In genomic region chr1:39995973-39996393, GRCh38 we compare ENCODE assay signal across 10 cellular contexts. TPM values are rescaled to one million over a fixed set of nuclear protein-coding genes. Genes with fewer than 3 reads are reported as not detected.
DNase-seq lines count a peak whose midpoint lies in the region; ATAC-seq lines count a peak whose summit lies in the region.
"Had no signal": no experiment of that assay in that cellular context is flagged by ENCODE, and none has a peak within 500 bp of the region (broad histone marks: within the 10 kb centered on the region; RNA-seq: fewer than 3 reads in every experiment).

No MANE protein-coding gene starts in this region.

- peak; percentile 2 for DNase-seq in stimulated activated CD8-positive, alpha-beta memory T cell treated with anti-CD3 and anti-CD28 coated beads, Interleukin-12 subunit alpha, Interleukin-12 subunit beta, amount 100 ng/mL, for 1 hour (ENCODE audit: low read depth)
- DNase-seq in stimulated activated CD8-positive, alpha-beta memory T cell treated with anti-CD3 and anti-CD28 coated beads, Interleukin-4, amount 100 ng/mL, for 48 hours: no peak
- DNase-seq in T-cell: peak in 23 of 34 experiments; percentile 1 to 28 (median 10)
- DNase-seq in HK-2 (ENCODE audit: unreplicated experiment): no peak
- no peak for DNase-seq in T-helper 1 cell
- DNase-seq in middle frontal gyrus (ENCODE audit: extremely low spot score, low spot score): no peak
- DNase-seq in superior temporal gyrus (ENCODE audit: extremely low spot score): no peak

- peaks cover 16 to 22% (median 17%) of the 10 kb centered on the region in 3 donors for H3K4me1 Mint-ChIP-seq in T-cell

- POLR2A ChIA-PET in T-cell (lab: Charles Lee): interaction anchor here in 1 of 2 donors (0.5 kb wide), 1 partner anchor 884 kb away, joined by 6 read pairs; no protein-coding TSS in a partner anchor

- CTCF ChIA-PET in T-cell (lab: Charles Lee): interaction anchor here in 1 of 2 donors (0.5 kb wide), 1 partner anchor 40 kb away, joined by 3 read pairs; no protein-coding TSS in a partner anchor

- H3K27ac Mint-ChIP-seq in T-cell: peak overlapping the region in 1 of 2 donors; percentile 86
- H3K27ac Mint-ChIP-seq: activated T-helper 2 cell treated with anti-CD3 and anti-CD28 coated beads, Interferon-gamma antibody, Interleukin-2, Interleukin-4, amounts not matched to agents 10 μg/mL and 5 μg/mL and 100 μg/mL, durations not matched to agents 14 hours and 24 hours and 36 hours had no signal

- H3K4me3 Mint-ChIP-seq in T-cell: no peak overlapping the region

- H3K9me3 Mint-ChIP-seq in T-cell: no peaks in the 10 kb centered on the region
- H3K9me3 Mint-ChIP-seq: activated T-helper 2 cell treated with anti-CD3 and anti-CD28 coated beads, Interferon-gamma antibody, Interleukin-2, Interleukin-4, amounts not matched to agents 10 μg/mL and 5 μg/mL and 100 μg/mL, durations not matched to agents 14 hours and 24 hours and 36 hours had no signal

- ATAC-seq in HG02763 (IDR thresholded peaks at IDR 0.05; ENCODE audit: unreplicated experiment) (peak; percentile 63), T-cell (replicated peaks in 1 of 4) (peak; percentile 67 to 97 (median 88))
- ATAC-seq: Panc1 had no signal

- no peaks in the 10 kb centered on the region for H3K36me3 Mint-ChIP-seq in T-cell

- H3K27me3 Mint-ChIP-seq in T-cell: no peaks in the 10 kb centered on the region

RNA-seq across cellular contexts. Expression of gene MFSD2A, which starts 41.0 kb away (rescaled TPM):
- total RNA-seq in T-cell: 1 to 10 TPM in 4 of 5 donors, under 1 TPM in 1; 0.39 to 3.5 (median 1.4) TPM

RNA-seq across cellular contexts. Expression of gene CAP1, which starts 44.5 kb away (rescaled TPM):
- 100 to 1,000 TPM; 293 to 345 (median 298) TPM for total RNA-seq in T-cell

Comparison
In these comparisons a context has a peak if more than half of its experiments do, and no peak if none do; other contexts are left out.
1. DNase-seq: peak in stimulated activated CD8-positive, alpha-beta memory T cell treated with anti-CD3 and anti-CD28 coated beads, Interleukin-12 subunit alpha, Interleukin-12 subunit beta, amount 100 ng/mL, for 1 hour (single experiment) and T-cell (23 of 34); none in stimulated activated CD8-positive, alpha-beta memory T cell treated with anti-CD3 and anti-CD28 coated beads, Interleukin-4, amount 100 ng/mL, for 48 hours (single experiment), HK-2 (single experiment), T-helper 1 cell (0 of 5), middle frontal gyrus (single experiment) and superior temporal gyrus (single experiment).